In the genomic region with DNA sequence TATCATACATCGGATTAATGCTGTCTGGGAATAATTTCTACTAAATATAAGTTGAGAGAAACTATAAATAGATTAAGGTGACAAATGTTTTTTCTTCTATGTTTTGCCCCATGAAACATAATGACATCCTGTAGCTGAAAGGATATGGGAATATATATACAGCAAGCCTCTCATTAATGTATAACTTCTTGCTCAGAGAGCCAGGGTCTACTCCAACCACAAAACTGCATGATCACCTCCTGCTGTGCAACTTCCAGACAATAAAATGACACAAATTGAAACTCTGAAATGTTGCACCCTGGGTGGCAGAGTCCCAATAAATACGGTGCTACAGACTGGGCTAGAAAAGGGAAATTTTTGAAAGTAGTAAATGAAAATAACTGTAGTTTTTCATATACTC, we compare ENCODE assay signal across 24 cellular contexts.
DNase-seq lines count a peak whose midpoint lies in the region; ATAC-seq, FAIRE-seq and TF ChIP-seq lines count a peak whose summit lies in the region.
"Had no signal": no experiment of that assay in that cellular context is flagged by ENCODE, and none has a peak within 500 bp of the region (broad histone marks: within the 10 kb centered on the region; RNA-seq: fewer than 3 reads in every experiment).

No MANE protein-coding gene starts in this region.

- H3K9me3 ChIP-seq in A549, result no peaks in the 10 kb centered on the region
- H3K9me3 ChIP-seq in small intestine (ENCODE audit: control insufficient read depth, low read depth), result no peaks in the 10 kb centered on the region
- no peaks in the 10 kb centered on the region for H3K9me3 ChIP-seq in CD8-positive, alpha-beta memory T cell (ENCODE audit: low read length)
- H3K9me3 ChIP-seq: heart right ventricle, upper lobe of left lung had no signal

- H3K27me3 Mint-ChIP-seq in CD8-positive, alpha-beta memory T cell, result no peaks in the 10 kb centered on the region
- H3K27me3 Mint-ChIP-seq: activated CD4-positive, alpha-beta T cell treated with anti-CD3 and anti-CD28 coated beads for 36 hours; activated T-cell treated with anti-CD3 and anti-CD28 coated beads, Interleukin-2, amount 50 U/mL, for 24 hours; IgD-negative memory B cell; naive B cell had no signal

- ATAC-seq in A549 (no peak), GM18909 (IDR thresholded peaks at IDR 0.05; ENCODE audit: poor library complexity, unreplicated experiment) (peak; percentile 84), HG03139 (IDR thresholded peaks at IDR 0.05; ENCODE audit: unreplicated experiment) (peak; percentile 68)
- ATAC-seq: activated CD4-positive, alpha-beta T cell treated with anti-CD3 and anti-CD28 coated beads for 36 hours; heart right ventricle; SK-N-SH treated with all-trans-retinoic acid at 6 μM for 48 hours had no signal

- no peaks in the 10 kb centered on the region for H3K36me3 Mint-ChIP-seq in CD8-positive, alpha-beta memory T cell
- H3K36me3 Mint-ChIP-seq: IgD-negative memory B cell, naive B cell had no signal

- peak overlapping the region; percentile 4; the same call in 1 of the 3 replicates for H3K4me2 ChIP-seq in A549

- no peak for TF ChIP-seq EP300 in A549 (IDR thresholded peaks at IDR 0.05)

- H3K4me3 Mint-ChIP-seq in CD8-positive, alpha-beta memory T cell, result no peak overlapping the region
- H3K4me3 Mint-ChIP-seq: activated CD4-positive, alpha-beta T cell treated with anti-CD3 and anti-CD28 coated beads for 36 hours; activated T-cell treated with anti-CD3 and anti-CD28 coated beads, Interleukin-2, amount 50 U/mL, for 24 hours; IgD-negative memory B cell; naive B cell had no signal

- no peak for TF ChIP-seq CTCF in A549 (IDR thresholded peaks at IDR 0.05)

- no peaks in the 10 kb centered on the region for H3K36me3 ChIP-seq in small intestine (ENCODE audit: control insufficient read depth in 2 of 2, insufficient read depth in 2 of 2, low read length in 2 of 2)
- H3K36me3 ChIP-seq in CD8-positive, alpha-beta memory T cell (ENCODE audit: insufficient read depth, low read length), result no peaks in the 10 kb centered on the region
- H3K36me3 ChIP-seq: heart right ventricle, upper lobe of left lung had no signal

- WGBS in A549 (ENCODE audit: missing lambda C conversion rate), result 45% methylated on average over 2 of the region's 2 CpGs
- 81 to 85% (median 85%) methylated on average over 2 of the region's 2 CpGs for WGBS in small intestine, 3 donors

- H3K27me3 ChIP-seq in small intestine (ENCODE audit: control insufficient read depth in 2 of 2, insufficient read depth in 2 of 2, low read length in 2 of 2), result no peaks in the 10 kb centered on the region
- H3K27me3 ChIP-seq in CD8-positive, alpha-beta memory T cell (ENCODE audit: insufficient read depth, low read length, poor library complexity, severe bottlenecking), result no peaks in the 10 kb centered on the region
- H3K27me3 ChIP-seq: heart right ventricle, upper lobe of left lung had no signal

- CTCF ChIA-PET in A549 (lab: Yijun Ruan, JAX), result no interaction called here
- CTCF ChIA-PET in CD8-positive, alpha-beta memory T cell (lab: Charles Lee), result no interaction called here

- TF ChIP-seq RAD21 in A549 (conservative IDR thresholded peaks at IDR 0.05 in 1 of 2, IDR thresholded peaks at IDR 0.05 in 1 of 2), result no peak

- H3K4me1 ChIP-seq in A549 (peaks cover 8% of the 10 kb centered on the region; the same call in 1 of the 3 replicates), small intestine (ENCODE audit: control insufficient read depth in 2 of 2, insufficient read depth in 1 of 2, low read depth in 1 of 2, low read length in 1 of 2) (no peaks in the 10 kb centered on the region)
- H3K4me1 ChIP-seq in CD8-positive, alpha-beta memory T cell (ENCODE audit: insufficient read depth, low read length), result no peaks in the 10 kb centered on the region
- H3K4me1 ChIP-seq: heart right ventricle, upper lobe of left lung had no signal

- no peaks in the 10 kb centered on the region for H3K9me3 Mint-ChIP-seq in CD8-positive, alpha-beta memory T cell
- H3K9me3 Mint-ChIP-seq: activated T-cell treated with anti-CD3 and anti-CD28 coated beads, Interleukin-2, amount 50 U/mL, for 24 hours; IgD-negative memory B cell had no signal

- no peaks in the 10 kb centered on the region for H3K4me1 Mint-ChIP-seq in CD8-positive, alpha-beta memory T cell
- H3K4me1 Mint-ChIP-seq: IgD-negative memory B cell had no signal

- H3K4me3 ChIP-seq in A549 (no peak overlapping the region), small intestine (ENCODE audit: low read depth in 1 of 2, low read length in 2 of 2) (no peak overlapping the region)
- no peak overlapping the region for H3K4me3 ChIP-seq in CD8-positive, alpha-beta memory T cell (ENCODE audit: low read length)
- H3K4me3 ChIP-seq: heart right ventricle, upper lobe of left lung had no signal

- no peak for FAIRE-seq in A549 (lab: Jason Lieb, UNC)
- FAIRE-seq in RCC 7860 (lab: Jason Lieb, UNC), result peak; percentile 98
- FAIRE-seq in small intestine (lab: Jason Lieb, UNC), result no peak

- DNase-seq in A549 (ENCODE audit: low read depth in 1 of 2, low spot score in 1 of 2), result peak in 1 of 2 experiments; percentile 6
- DNase-seq in RCC 7860 (ENCODE audit: low spot score), result peak; percentile 88
- no peak for DNase-seq in AG08396 (ENCODE audit: low spot score)
- DNase-seq in small intestine, result no peak
- DNase-seq in CD8-positive, alpha-beta memory T cell, result no peak
- no peak for DNase-seq in medulla oblongata (ENCODE audit: extremely low spot score)
- DNase-seq: activated CD4-positive, alpha-beta T cell treated with anti-CD3 and anti-CD28 coated beads for 36 hours; activated CD8-positive, alpha-beta memory T cell treated with anti-CD3 and anti-CD28 coated beads for 24 hours; activated T-cell treated with anti-CD3 and anti-CD28 coated beads, Interleukin-2, amount 50 U/mL, for 24 hours; effector CD8-positive, alpha-beta T cell; EL; erythroblast; heart right ventricle; naive B cell; NCI-H1105 treated with DMSO at 0.1 percent for 48 hours; NCI-H2029; NCI-H526 treated with DMSO at 0.1 percent for 48 hours; T-helper 2 cell; upper lobe of left lung had no signal

- no peak for TF ChIP-seq POLR2A in A549 (IDR thresholded peaks at IDR 0.05; ENCODE audit: low read length)

- no peak overlapping the region for H3K27ac Mint-ChIP-seq in CD8-positive, alpha-beta memory T cell
- H3K27ac Mint-ChIP-seq: activated CD4-positive, alpha-beta T cell treated with anti-CD3 and anti-CD28 coated beads for 36 hours; activated T-cell treated with anti-CD3 and anti-CD28 coated beads, Interleukin-2, amount 50 U/mL, for 24 hours; IgD-negative memory B cell; naive B cell had no signal

- POLR2A ChIA-PET in A549 (lab: Yijun Ruan, JAX), result no interaction called here
- POLR2A ChIA-PET in CD8-positive, alpha-beta memory T cell (lab: Charles Lee), result no interaction called here

- H3K27ac ChIP-seq in A549 (peak overlapping the region in 1 of 2 experiments; percentile 9; a peak in 1 of 6 replicates), small intestine (ENCODE audit: low read depth in 1 of 2, low read length in 1 of 2) (no peak overlapping the region)
- no peak overlapping the region for H3K27ac ChIP-seq in CD8-positive, alpha-beta memory T cell (ENCODE audit: low read depth, low read length)
- H3K27ac ChIP-seq: heart right ventricle, RWPE1, upper lobe of left lung had no signal

TF ChIP-seq in A549, 52 proteins besides CTCF, POLR2A, EP300 and RAD21:
- TF ChIP-seq, protein P1, sequence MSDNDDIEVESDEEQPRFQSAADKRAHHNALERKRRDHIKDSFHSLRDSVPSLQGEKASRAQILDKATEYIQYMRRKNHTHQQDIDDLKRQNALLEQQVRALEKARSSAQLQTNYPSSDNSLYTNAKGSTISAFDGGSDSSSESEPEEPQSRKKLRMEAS (IDR thresholded peaks at IDR 0.05), result no peak
- TF ChIP-seq ESRRA (IDR thresholded peaks at IDR 0.05; ENCODE audit: borderline replicate concordance, low read length) (no peak), HEYL (CRISPR knock-in tag; IDR thresholded peaks at IDR 0.05) (no peak), PHF8 (IDR thresholded peaks at IDR 0.05; ENCODE audit: borderline replicate concordance, low read depth) (no peak), POLR2AphosphoS2 (conservative IDR thresholded peaks at IDR 0.05; ENCODE audit: low read length) (no peak), CBX8 (IDR thresholded peaks at IDR 0.05) (no peak), CEBPB (IDR thresholded peaks at IDR 0.05) (no peak), HES2 (IDR thresholded peaks at IDR 0.05) (no peak), NR3C1 (IDR thresholded peaks at IDR 0.05) (no peak), FOXS1 (CRISPR knock-in tag; IDR thresholded peaks at IDR 0.05) (no peak), EHMT2 (IDR thresholded peaks at IDR 0.05; ENCODE audit: low read depth) (no peak), CHD4 (IDR thresholded peaks at IDR 0.05; ENCODE audit: borderline replicate concordance) (no peak), CHD2 (IDR thresholded peaks at IDR 0.05; ENCODE audit: low read length, partially characterized antibody) (no peak), JUNB (IDR thresholded peaks at IDR 0.05) (no peak), USF2 (IDR thresholded peaks at IDR 0.05) (no peak), SMC3 (IDR thresholded peaks at IDR 0.05) (no peak)

Comparison
In these comparisons a context has a peak if more than half of its experiments do, and no peak if none do; other contexts are left out.
1. ATAC-seq: peak in GM18909 (single experiment) and HG03139 (single experiment); none in A549 (0 of 2).